In genomic region chr9:91207889-91208651, GRCh38 we compare ENCODE assay signal across 1 cellular context.
A peak's percentile ranks its signal among the peaks of the same experiment; 100 is the strongest.
TF ChIP-seq lines count a peak whose summit lies in the region.

No MANE protein-coding gene starts in this region.

TF ChIP-seq in HepG2, 621 proteins besides CTCF, POLR2A, EP300 and RAD21 (continued from another document and continues in another):
- TF ChIP-seq ZNF766 (CRISPR knock-in tag; IDR thresholded peaks at IDR 0.05; ENCODE audit: borderline replicate concordance) (no peak), ZNF703 (CRISPR knock-in tag; IDR thresholded peaks at IDR 0.05; ENCODE audit: borderline replicate concordance) (no peak), ERF (CRISPR knock-in tag; IDR thresholded peaks at IDR 0.05) (peak; percentile 61; the same call in 1 of the 2 replicates), ZNF770 (CRISPR knock-in tag; IDR thresholded peaks at IDR 0.05) (0 out of 2 replicates have a peak, but pooled peaks have one; percentile 10), ZNF207 (IDR thresholded peaks at IDR 0.05; ENCODE audit: borderline replicate concordance) (no peak), FOXK2 (IDR thresholded peaks at IDR 0.05) (no peak), NR2F1 (CRISPR knock-in tag; IDR thresholded peaks at IDR 0.05) (peak; percentile 45 to 61; a peak in 1 of 4 replicates), SKI (IDR thresholded peaks at IDR 0.05; ENCODE audit: partially characterized antibody) (peak; percentile 14), RARG (CRISPR knock-in tag; IDR thresholded peaks at IDR 0.05; ENCODE audit: low read depth) (no peak), SMAD3 (CRISPR knock-in tag; IDR thresholded peaks at IDR 0.05) (0 out of 2 replicates have a peak, but pooled peaks have one; percentile 26), GATA4 (IDR thresholded peaks at IDR 0.05; ENCODE audit: borderline replicate concordance, low read depth) (0 out of 2 replicates have a peak, but pooled peaks have one; percentile 27), ARID4A (CRISPR knock-in tag; IDR thresholded peaks at IDR 0.05; ENCODE audit: borderline replicate concordance) (peak; percentile 21; the same call in 1 of the 2 replicates), THAP11 (CRISPR knock-in tag; IDR thresholded peaks at IDR 0.05) (peak; percentile 63), PPARG (CRISPR knock-in tag; conservative IDR thresholded peaks at IDR 0.05) (peak; percentile 67), TBX2 (CRISPR knock-in tag; IDR thresholded peaks at IDR 0.05; ENCODE audit: borderline replicate concordance) (peak; percentile 49; the same call in 1 of the 2 replicates), FOXP4 (CRISPR knock-in tag; IDR thresholded peaks at IDR 0.05) (peak; percentile 54; the same call in 1 of the 2 replicates), PITX1 (CRISPR knock-in tag; IDR thresholded peaks at IDR 0.05) (0 out of 2 replicates have a peak, but pooled peaks have one; percentile 35), ASH2L (IDR thresholded peaks at IDR 0.05; ENCODE audit: insufficient read length, low read depth, low read length) (peak; percentile 41), ZNF615 (CRISPR knock-in tag; IDR thresholded peaks at IDR 0.05; ENCODE audit: borderline replicate concordance) (no peak), MXD4 (CRISPR knock-in tag; IDR thresholded peaks at IDR 0.05) (peak; percentile 68; the same call in 1 of the 2 replicates), GZF1 (CRISPR knock-in tag; IDR thresholded peaks at IDR 0.05) (0 out of 2 replicates have a peak, but pooled peaks have one; percentile 41), NR2F2 (IDR thresholded peaks at IDR 0.05; ENCODE audit: borderline replicate concordance, low read depth) (0 out of 2 replicates have a peak, but pooled peaks have one; percentile 34), FOXO1 (CRISPR knock-in tag; IDR thresholded peaks at IDR 0.05) (peak; percentile 39; the same call in 1 of the 2 replicates), HMG20A (CRISPR knock-in tag; IDR thresholded peaks at IDR 0.05; ENCODE audit: borderline replicate concordance) (peak; percentile 63; the same call in 1 of the 2 replicates), AHDC1 (CRISPR knock-in tag; IDR thresholded peaks at IDR 0.05; ENCODE audit: borderline replicate concordance) (peak; percentile 51; the same call in 1 of the 2 replicates), NR2F6 (IDR thresholded peaks at IDR 0.05) (peak; percentile 87), NR2F6 (CRISPR knock-in tag; IDR thresholded peaks at IDR 0.05) (peak; percentile 82), ATF7 (IDR thresholded peaks at IDR 0.05) (no peak), ATF7 (CRISPR knock-in tag; IDR thresholded peaks at IDR 0.05) (no peak), ZNF569 (CRISPR knock-in tag; IDR thresholded peaks at IDR 0.05; ENCODE audit: borderline replicate concordance) (no peak), YY1 (IDR thresholded peaks at IDR 0.05; ENCODE audit: insufficient read depth, insufficient replicate concordance, low read depth, low read length) (no peak), RARA (CRISPR knock-in tag; IDR thresholded peaks at IDR 0.05) (peak; percentile 80), SMAD1 (CRISPR knock-in tag; IDR thresholded peaks at IDR 0.05; ENCODE audit: borderline replicate concordance, low read depth) (no peak), DDIT3 (CRISPR knock-in tag; IDR thresholded peaks at IDR 0.05) (no peak), ZBTB20 (CRISPR knock-in tag; IDR thresholded peaks at IDR 0.05; ENCODE audit: borderline replicate concordance, low read depth) (peak; percentile 67; the same call in 1 of the 2 replicates), PHF21A (CRISPR knock-in tag; IDR thresholded peaks at IDR 0.05) (peak; percentile 65; the same call in 1 of the 2 replicates), ETV6 (CRISPR knock-in tag; conservative IDR thresholded peaks at IDR 0.05) (no peak), TEAD2 (CRISPR knock-in tag; IDR thresholded peaks at IDR 0.05) (no peak), ZEB1 (IDR thresholded peaks at IDR 0.05; ENCODE audit: insufficient replicate concordance, low read depth) (no peak), SNRNP70 (IDR thresholded peaks at IDR 0.05; ENCODE audit: low read depth, low read length) (no peak)
- TF ChIP-seq, protein P1, sequence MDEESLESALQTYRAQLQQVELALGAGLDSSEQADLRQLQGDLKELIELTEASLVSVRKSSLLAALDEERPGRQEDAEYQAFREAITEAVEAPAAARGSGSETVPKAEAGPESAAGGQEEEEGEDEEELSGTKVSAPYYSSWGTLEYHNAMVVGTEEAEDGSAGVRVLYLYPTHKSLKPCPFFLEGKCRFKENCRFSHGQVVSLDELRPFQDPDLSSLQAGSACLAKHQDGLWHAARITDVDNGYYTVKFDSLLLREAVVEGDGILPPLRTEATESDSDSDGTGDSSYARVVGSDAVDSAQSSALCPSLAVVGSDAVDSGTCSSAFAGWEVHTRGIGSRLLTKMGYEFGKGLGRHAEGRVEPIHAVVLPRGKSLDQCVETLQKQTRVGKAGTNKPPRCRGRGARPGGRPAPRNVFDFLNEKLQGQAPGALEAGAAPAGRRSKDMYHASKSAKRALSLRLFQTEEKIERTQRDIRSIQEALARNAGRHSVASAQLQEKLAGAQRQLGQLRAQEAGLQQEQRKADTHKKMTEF (CRISPR knock-in tag; IDR thresholded peaks at IDR 0.05): peak; percentile 60; the same call in 1 of the 2 replicates
- TF ChIP-seq, protein P2, sequence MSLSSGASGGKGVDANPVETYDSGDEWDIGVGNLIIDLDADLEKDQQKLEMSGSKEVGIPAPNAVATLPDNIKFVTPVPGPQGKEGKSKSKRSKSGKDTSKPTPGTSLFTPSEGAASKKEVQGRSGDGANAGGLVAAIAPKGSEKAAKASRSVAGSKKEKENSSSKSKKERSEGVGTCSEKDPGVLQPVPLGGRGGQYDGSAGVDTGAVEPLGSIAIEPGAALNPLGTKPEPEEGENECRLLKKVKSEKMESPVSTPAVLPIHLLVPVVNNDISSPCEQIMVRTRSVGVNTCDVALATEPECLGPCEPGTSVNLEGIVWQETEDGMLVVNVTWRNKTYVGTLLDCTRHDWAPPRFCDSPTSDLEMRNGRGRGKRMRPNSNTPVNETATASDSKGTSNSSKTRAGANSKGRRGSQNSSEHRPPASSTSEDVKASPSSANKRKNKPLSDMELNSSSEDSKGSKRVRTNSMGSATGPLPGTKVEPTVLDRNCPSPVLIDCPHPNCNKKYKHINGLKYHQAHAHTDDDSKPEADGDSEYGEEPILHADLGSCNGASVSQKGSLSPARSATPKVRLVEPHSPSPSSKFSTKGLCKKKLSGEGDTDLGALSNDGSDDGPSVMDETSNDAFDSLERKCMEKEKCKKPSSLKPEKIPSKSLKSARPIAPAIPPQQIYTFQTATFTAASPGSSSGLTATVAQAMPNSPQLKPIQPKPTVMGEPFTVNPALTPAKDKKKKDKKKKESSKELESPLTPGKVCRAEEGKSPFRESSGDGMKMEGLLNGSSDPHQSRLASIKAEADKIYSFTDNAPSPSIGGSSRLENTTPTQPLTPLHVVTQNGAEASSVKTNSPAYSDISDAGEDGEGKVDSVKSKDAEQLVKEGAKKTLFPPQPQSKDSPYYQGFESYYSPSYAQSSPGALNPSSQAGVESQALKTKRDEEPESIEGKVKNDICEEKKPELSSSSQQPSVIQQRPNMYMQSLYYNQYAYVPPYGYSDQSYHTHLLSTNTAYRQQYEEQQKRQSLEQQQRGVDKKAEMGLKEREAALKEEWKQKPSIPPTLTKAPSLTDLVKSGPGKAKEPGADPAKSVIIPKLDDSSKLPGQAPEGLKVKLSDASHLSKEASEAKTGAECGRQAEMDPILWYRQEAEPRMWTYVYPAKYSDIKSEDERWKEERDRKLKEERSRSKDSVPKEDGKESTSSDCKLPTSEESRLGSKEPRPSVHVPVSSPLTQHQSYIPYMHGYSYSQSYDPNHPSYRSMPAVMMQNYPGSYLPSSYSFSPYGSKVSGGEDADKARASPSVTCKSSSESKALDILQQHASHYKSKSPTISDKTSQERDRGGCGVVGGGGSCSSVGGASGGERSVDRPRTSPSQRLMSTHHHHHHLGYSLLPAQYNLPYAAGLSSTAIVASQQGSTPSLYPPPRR (CRISPR knock-in tag; IDR thresholded peaks at IDR 0.05; ENCODE audit: borderline replicate concordance): 0 out of 2 replicates have a peak, but pooled peaks have one; percentile 11
